Comparison of ENCODE assay signal across 8 cellular contexts in genomic region chr1:161139765-161140164, GRCh38. TPM values are rescaled to one million over a fixed set of nuclear protein-coding genes. Genes with fewer than 3 reads are reported as not detected.
DNase-seq lines count a peak whose midpoint lies in the region; ATAC-seq and TF ChIP-seq lines count a peak whose summit lies in the region.

No MANE protein-coding gene starts in this region.

- no peaks in the 10 kb centered on the region for H3K9me3 Mint-ChIP-seq in CD8-positive, alpha-beta T cell
- no peaks in the 10 kb centered on the region for H3K9me3 Mint-ChIP-seq in GM23338
- H3K9me3 Mint-ChIP-seq in chondrocyte (ENCODE audit: low read depth), result no peaks in the 10 kb centered on the region
- no peaks in the 10 kb centered on the region for H3K9me3 Mint-ChIP-seq in memory B cell

- H3K27me3 Mint-ChIP-seq in CD8-positive, alpha-beta T cell (ENCODE audit: low read depth), result no peaks in the 10 kb centered on the region
- H3K27me3 Mint-ChIP-seq in GM23338 (ENCODE audit: insufficient read depth, low read depth, poor library complexity), result no peaks in the 10 kb centered on the region
- H3K27me3 Mint-ChIP-seq in chondrocyte (ENCODE audit: low read depth), result no peaks in the 10 kb centered on the region
- no peaks in the 10 kb centered on the region for H3K27me3 Mint-ChIP-seq in memory B cell

- no peaks in the 10 kb centered on the region for H3K27me3 ChIP-seq in CD8-positive, alpha-beta T cell (ENCODE audit: insufficient read depth, low read length)
- no peaks in the 10 kb centered on the region for H3K27me3 ChIP-seq in GM23338 (ENCODE audit: insufficient read depth)
- no peaks in the 10 kb centered on the region for H3K27me3 ChIP-seq in Panc1 (ENCODE audit: control insufficient read depth, insufficient read depth, low read length)

- no peak overlapping the region for H3K4me3 Mint-ChIP-seq in CD8-positive, alpha-beta T cell
- no peak overlapping the region for H3K4me3 Mint-ChIP-seq in GM23338
- H3K4me3 Mint-ChIP-seq in chondrocyte (ENCODE audit: unreplicated experiment), result no peak overlapping the region
- H3K4me3 Mint-ChIP-seq in memory B cell, result no peak overlapping the region

- peak in 4 of 7 experiments; percentile 16 to 52 (median 38) for DNase-seq in CD8-positive, alpha-beta T cell
- peak; percentile 81 for DNase-seq in GM23338 (ENCODE audit: low spot score)
- no peak for DNase-seq in Panc1 (ENCODE audit: low read depth, low spot score)
- no peak for DNase-seq in chondrocyte (ENCODE audit: low spot score)
- peak in 1 of 2 donors; percentile 46 for DNase-seq in memory B cell (ENCODE audit: low spot score in 2 of 2)
- no peak for DNase-seq in pons (ENCODE audit: low spot score)

- no peaks in the 10 kb centered on the region; the same call in 1 of the 2 replicates for H3F3A ChIP-seq in GM23338 (replicated peaks; ENCODE audit: low read depth)

- in situ Hi-C loops in Panc1 (cut with HindIII; ENCODE audit: low pct_unique_long_range_greater_than_20kb, low sequenced_read_pairs), result no loop called here

- peaks cover 10% of the 10 kb centered on the region for H3K4me1 Mint-ChIP-seq in CD8-positive, alpha-beta T cell (ENCODE audit: low read depth)
- H3K4me1 Mint-ChIP-seq in GM23338 (peaks cover 4% of the 10 kb centered on the region; the same call in 2 of the 3 replicates), chondrocyte (ENCODE audit: low read depth) (no peaks in the 10 kb centered on the region), memory B cell (peaks cover 4% of the 10 kb centered on the region)

- H3K27ac ChIP-seq in CD8-positive, alpha-beta T cell (ENCODE audit: low read depth, low read length), result no peak overlapping the region
- H3K27ac ChIP-seq in GM23338 (ENCODE audit: low read depth) (peak overlapping the region; percentile 4; the same call in 1 of the 2 replicates), Panc1 (ENCODE audit: low read length) (no peak overlapping the region)

- intact Hi-C loops in CD8-positive, alpha-beta T cell (cut with DNase I, micrococcal nuclease), result loop anchor here (1.0 to 10.0 kb wide), 4 partner anchors 41 to 875 kb away; partner anchors contain the start of genes DCAF8 (in 1 of the 2) and KLHDC9 (in 1 of the 2)
- intact Hi-C loops in Panc1 (cut with micrococcal nuclease; ENCODE audit: unreplicated experiment), result no loop called here

- H3K4me3 ChIP-seq in CD8-positive, alpha-beta T cell (ENCODE audit: low read depth, low read length), result no peak overlapping the region
- H3K4me3 ChIP-seq in GM23338, result no peak overlapping the region
- no peak overlapping the region for H3K4me3 ChIP-seq in Panc1 (ENCODE audit: low read depth in 2 of 2, low read length in 2 of 2)

- H3K36me3 ChIP-seq in CD8-positive, alpha-beta T cell (ENCODE audit: insufficient read depth, low read length), result no peaks in the 10 kb centered on the region
- H3K36me3 ChIP-seq in GM23338 (ENCODE audit: insufficient read depth), result no peaks in the 10 kb centered on the region
- H3K36me3 ChIP-seq in Panc1 (ENCODE audit: control insufficient read depth, insufficient read depth, low read length), result no peaks in the 10 kb centered on the region

- H3K79me2 ChIP-seq in GM23338 (replicated peaks; ENCODE audit: insufficient read depth), result peaks cover 12% of the 10 kb centered on the region

- TF ChIP-seq CTCF in CD8-positive, alpha-beta T cell (IDR thresholded peaks at IDR 0.05), result peak; percentile 53
- TF ChIP-seq CTCF in GM23338 (conservative IDR thresholded peaks at IDR 0.05; ENCODE audit: low read depth in 2 of 2) (peak; percentile 62 to 65), Panc1 (IDR thresholded peaks at IDR 0.05) (no peak; the same call in 1 of the 2 replicates), chondrocyte (IDR thresholded peaks at IDR 0.05) (peak; percentile 82)

- POLR2A ChIA-PET in CD8-positive, alpha-beta T cell (lab: Charles Lee), result no interaction called here
- POLR2A ChIA-PET in Panc1 (lab: Charles Lee), result interaction anchor here (0.7 kb wide), 1 partner anchor 18 kb away, joined by 3 read pairs; no protein-coding TSS in a partner anchor

- no peaks in the 10 kb centered on the region for H3K9me2 ChIP-seq in GM23338 (ENCODE audit: insufficient read depth)

- CTCF ChIA-PET in CD8-positive, alpha-beta T cell (lab: Charles Lee), result interaction anchor here (0.6 to 6.2 kb wide), 14 partner anchors 10 to 905 kb away, joined by 3 to 47 read pairs (median 4); partner anchors contain the start of genes KLHDC9, NIT1, PFDN2 and TSTD1
- CTCF ChIA-PET in Panc1 (lab: Charles Lee), result interaction anchor here (0.6 kb wide), 1 partner anchor 146 kb away, joined by 15 read pairs; no protein-coding TSS in a partner anchor

- no peaks in the 10 kb centered on the region; the same call in 1 of the 2 replicates for H4K20me1 ChIP-seq in GM23338 (replicated peaks; ENCODE audit: insufficient read depth)

- no peak overlapping the region for H3K27ac Mint-ChIP-seq in CD8-positive, alpha-beta T cell
- H3K27ac Mint-ChIP-seq in GM23338 (no peak overlapping the region), chondrocyte (ENCODE audit: unreplicated experiment) (no peak overlapping the region), memory B cell (no peak overlapping the region)

- H2AFZ ChIP-seq in GM23338, result no peak overlapping the region

- no peaks in the 10 kb centered on the region for H3K36me3 Mint-ChIP-seq in CD8-positive, alpha-beta T cell
- H3K36me3 Mint-ChIP-seq in GM23338 (ENCODE audit: low read depth) (no peaks in the 10 kb centered on the region), chondrocyte (ENCODE audit: low read depth) (no peaks in the 10 kb centered on the region), memory B cell (peaks cover 2% of the 10 kb centered on the region)

- H3K4me2 ChIP-seq in GM23338, result no peak overlapping the region

- no peaks in the 10 kb centered on the region for H3K4me1 ChIP-seq in CD8-positive, alpha-beta T cell (ENCODE audit: insufficient read depth, low read length)
- H3K4me1 ChIP-seq in GM23338 (ENCODE audit: insufficient read depth) (peaks cover 8% of the 10 kb centered on the region; the same call in 1 of the 2 replicates), Panc1 (ENCODE audit: control insufficient read depth, insufficient read depth, low read length) (no peaks in the 10 kb centered on the region)

- ATAC-seq in CD8-positive, alpha-beta T cell, result no peak
- peak; percentile 64 for ATAC-seq in GM23338
- ATAC-seq in Panc1, result peak; percentile 80; the same call in 1 of the 2 replicates
- peak; percentile 52 for ATAC-seq in memory B cell (ENCODE audit: low read depth)
- no peak for ATAC-seq in HG02981 (IDR thresholded peaks at IDR 0.05; ENCODE audit: unreplicated experiment)
- ATAC-seq in HG03378 (IDR thresholded peaks at IDR 0.05; ENCODE audit: unreplicated experiment), result no peak

- no TSS peak for BruUV-seq in Panc1 (replicated peaks; lab: Mats Ljungman, UMichigan)

- no peaks in the 10 kb centered on the region for H3K9me3 ChIP-seq in CD8-positive, alpha-beta T cell (ENCODE audit: low read length)
- no peaks in the 10 kb centered on the region for H3K9me3 ChIP-seq in Panc1 (ENCODE audit: control insufficient read depth, insufficient read depth, low read depth, low read length)

TF ChIP-seq in GM23338, 12 proteins besides CTCF, POLR2A, EP300 and RAD21 (continues in another document):
- TF ChIP-seq NANOG (IDR thresholded peaks at IDR 0.05; ENCODE audit: borderline replicate concordance), result no peak

RNA-seq across cellular contexts. Expression of gene DEDD, which starts 7.3 kb away (rescaled TPM):
- total RNA-seq in CD8-positive, alpha-beta T cell, result 10 to 100 TPM; 32.4 to 34.6 TPM
- 30.2 and 35.3 TPM in 2 replicates for total RNA-seq in GM23338 (2014; rRNA removed; shearing (Covaris generic))
- polyA plus RNA-seq in GM23338 (2016; fragmentation: Nextera tagmentation; extraction: Ambion mirVana), result 20.7 and 22.8 TPM in 2 replicates
- total RNA-seq in Panc1 (2021; ENCODE audit: unreplicated experiment), result 42.5 TPM
- 52.6 TPM for polyA plus RNA-seq in Panc1 (2012; ENCODE audit: insufficient read length)
- total RNA-seq in chondrocyte, result 34.7 to 38.3 TPM (median 36.7 TPM) in 3 replicates

RNA-seq across cellular contexts. Expression of gene UFC1, which starts 14.0 kb away (rescaled TPM):
- total RNA-seq in CD8-positive, alpha-beta T cell, result 10 to 100 TPM; 94.7 to 96.6 TPM
- 41.4 and 57.5 TPM in 2 replicates for total RNA-seq in GM23338 (2014; rRNA removed; shearing (Covaris generic))
- 74.5 and 77.0 TPM in 2 replicates for polyA plus RNA-seq in GM23338 (2016; fragmentation: Nextera tagmentation; extraction: Ambion mirVana)
- total RNA-seq in Panc1 (2021; ENCODE audit: unreplicated experiment) (127 TPM), chondrocyte (84.2 to 95.6 TPM (median 89.4 TPM) in 3 replicates)
- polyA plus RNA-seq in Panc1 (2012; ENCODE audit: insufficient read length), result 179 TPM

RNA-seq across cellular contexts. Expression of gene USP21, which starts 19.5 kb away (rescaled TPM):
- total RNA-seq in CD8-positive, alpha-beta T cell, result 10 to 100 TPM; 34.8 to 38.1 TPM
- total RNA-seq in GM23338 (2014; rRNA removed; shearing (Covaris generic)), result 17.0 and 25.6 TPM in 2 replicates
- polyA plus RNA-seq in GM23338 (2016; fragmentation: Nextera tagmentation; extraction: Ambion mirVana), result 17.9 and 20.0 TPM in 2 replicates
- 41.9 TPM for total RNA-seq in Panc1 (2021; ENCODE audit: unreplicated experiment)
- 35.0 TPM for polyA plus RNA-seq in Panc1 (2012; ENCODE audit: insufficient read length)
- 15.7 to 24.8 TPM (median 16.0 TPM) in 3 replicates for total RNA-seq in chondrocyte

RNA-seq across cellular contexts. Expression of gene NIT1, which starts 21.9 kb away (rescaled TPM):
- 10 to 100 TPM; 11.5 to 12.8 TPM for total RNA-seq in CD8-positive, alpha-beta T cell
- total RNA-seq in GM23338 (2014; rRNA removed; shearing (Covaris generic)), result 29.7 and 35.9 TPM in 2 replicates
- polyA plus RNA-seq in GM23338 (2016; fragmentation: Nextera tagmentation; extraction: Ambion mirVana), result 38.0 and 43.0 TPM in 2 replicates
- total RNA-seq in Panc1 (2021; ENCODE audit: unreplicated experiment), result 31.3 TPM
- 26.8 TPM for polyA plus RNA-seq in Panc1 (2012; ENCODE audit: insufficient read length)
- total RNA-seq in chondrocyte, result 25.3 to 33.1 TPM (median 27.6 TPM) in 3 replicates

RNA-seq across cellular contexts. Expression of gene PFDN2, which starts 21.9 kb away (rescaled TPM):
- total RNA-seq in CD8-positive, alpha-beta T cell, result 10 to 100 TPM; 64.7 to 75.5 TPM
- 19.7 and 45.6 TPM in 2 replicates for total RNA-seq in GM23338 (2014; rRNA removed; shearing (Covaris generic))
- polyA plus RNA-seq in GM23338 (2016; fragmentation: Nextera tagmentation; extraction: Ambion mirVana), result 352 and 395 TPM in 2 replicates
- total RNA-seq in Panc1 (2021; ENCODE audit: unreplicated experiment) (98.6 TPM), chondrocyte (53.7 to 58.7 TPM (median 57.9 TPM) in 3 replicates)
- polyA plus RNA-seq in Panc1 (2012; ENCODE audit: insufficient read length), result 161 TPM

Comparison
In these comparisons a context has a peak if more than half of its experiments do, and no peak if none do; other contexts are left out.
1. ATAC-seq: peak in GM23338 (single experiment), Panc1 (single experiment) and memory B cell (single experiment); none in CD8-positive, alpha-beta T cell (single experiment), HG02981 (single experiment) and HG03378 (single experiment).
2. DNase-seq: peak in CD8-positive, alpha-beta T cell (4 of 7) and GM23338 (single experiment); none in Panc1 (single experiment), chondrocyte (single experiment) and pons (single experiment).